In genomic region chr19:33569822-33570221, GRCh38 we compare ENCODE assay signal across 23 cellular contexts. TPM values are rescaled to one million over a fixed set of nuclear protein-coding genes. Genes with fewer than 3 reads are reported as not detected.
"Had no signal": no experiment of that assay in that cellular context is flagged by ENCODE, and none has a peak within 500 bp of the region (broad histone marks: within the 10 kb centered on the region; RNA-seq: fewer than 3 reads in every experiment).

No MANE protein-coding gene starts in this region.

- H3K27ac ChIP-seq: cardiac muscle cell, esophagus muscularis mucosa, upper lobe of right lung had no signal

- H3K4me1 Mint-ChIP-seq: activated B cell treated with CpG ODN at 0.5 μM for 24 hours; activated naive CD8-positive, alpha-beta T cell treated with anti-CD3 and anti-CD28 coated beads for 36 hours; activated T-helper 17 cell treated with anti-CD3 and anti-CD28 coated beads, Interleukin-2, amount 50 U/mL, for 72 hours had no signal

- ATAC-seq: activated CD8-positive, alpha-beta T cell treated with anti-CD3 and anti-CD28 coated beads for 36 hours; activated T-helper 17 cell treated with anti-CD3 and anti-CD28 coated beads, Interleukin-2, amount 50 U/mL, for 72 hours; left colon; upper lobe of right lung had no signal

- H3K36me3 ChIP-seq: cardiac muscle cell, esophagus muscularis mucosa, upper lobe of right lung had no signal

- H3K9me3 ChIP-seq: upper lobe of right lung had no signal

- H3K4me1 ChIP-seq: esophagus muscularis mucosa, upper lobe of right lung had no signal

- H3K36me3 Mint-ChIP-seq: activated naive CD8-positive, alpha-beta T cell treated with anti-CD3 and anti-CD28 coated beads for 36 hours; mesothelial cell of epicardium had no signal

- H3K4me3 ChIP-seq: cardiac muscle cell, esophagus muscularis mucosa, lung, upper lobe of right lung had no signal

- H3K4me3 Mint-ChIP-seq: activated B cell treated with CpG ODN at 0.5 μM for 24 hours; activated CD8-positive, alpha-beta T cell treated with anti-CD3 and anti-CD28 coated beads for 36 hours; activated naive CD8-positive, alpha-beta T cell treated with anti-CD3 and anti-CD28 coated beads for 36 hours; activated T-helper 17 cell treated with anti-CD3 and anti-CD28 coated beads, Interleukin-2, amount 50 U/mL, for 72 hours; dendritic cell treated with granulocyte-macrophage colony-stimulating factor and Interleukin-4, amounts not matched to agents 40 ng/mL and 50 ng/mL, for 4 days; mesothelial cell of epicardium; T-helper 2 cell treated with Interferon-gamma antibody and Interleukin-4, amounts not matched to agents 5 μg/mL and 100 μg/mL, for 36 hours had no signal

- H3K27me3 ChIP-seq: cardiac muscle cell had no signal

- DNase-seq: activated B cell treated with CpG ODN at 0.5 μM for 24 hours; activated CD4-positive, alpha-beta T cell treated with anti-CD3 and anti-CD28 coated beads for 4 hours; activated CD8-positive, alpha-beta T cell treated with anti-CD3 and anti-CD28 coated beads for 36 hours; activated naive CD4-positive, alpha-beta T cell; activated naive CD8-positive, alpha-beta T cell treated with anti-CD3 and anti-CD28 coated beads for 36 hours; activated T-cell treated with anti-CD3 and anti-CD28 coated beads, Interleukin-2, amount 50 U/mL, for 1 hour; amniotic stem cell; effector CD8-positive, alpha-beta T cell; hypothalamus; islet precursor cell; left colon; stimulated activated CD8-positive, alpha-beta memory T cell treated with anti-CD3 and anti-CD28 coated beads, Interleukin-4, amount 100 ng/mL, for 48 hours; stimulated activated naive CD4-positive, alpha-beta T cell; upper lobe of right lung had no signal

- H3K27ac Mint-ChIP-seq: activated B cell treated with CpG ODN at 0.5 μM for 24 hours; activated CD8-positive, alpha-beta T cell treated with anti-CD3 and anti-CD28 coated beads for 36 hours; activated naive CD8-positive, alpha-beta T cell treated with anti-CD3 and anti-CD28 coated beads for 36 hours; activated T-helper 17 cell treated with anti-CD3 and anti-CD28 coated beads, Interleukin-2, amount 50 U/mL, for 72 hours; dendritic cell treated with granulocyte-macrophage colony-stimulating factor and Interleukin-4, amounts not matched to agents 40 ng/mL and 50 ng/mL, for 4 days; mesothelial cell of epicardium; T-helper 2 cell treated with Interferon-gamma antibody and Interleukin-4, amounts not matched to agents 5 μg/mL and 100 μg/mL, for 36 hours had no signal

RNA-seq across cellular contexts. Expression of gene CHST8, which starts 51.9 kb away (rescaled TPM):
- total RNA-seq: activated B cell treated with CpG ODN at 0.5 μM for 24 hours; activated CD8-positive, alpha-beta T cell treated with anti-CD3 and anti-CD28 coated beads for 36 hours; activated naive CD8-positive, alpha-beta T cell treated with anti-CD3 and anti-CD28 coated beads for 36 hours; activated T-helper 17 cell treated with anti-CD3 and anti-CD28 coated beads, Interleukin-2, amount 50 U/mL, for 72 hours; endothelial cell of umbilical vein; fibroblast of villous mesenchyme; left colon had no signal
- polyA plus RNA-seq: endothelial cell of umbilical vein had no signal
